In genomic region chr6:133990321-133990720, GRCh38 we compare ENCODE assay signal across 20 cellular contexts.
"Had no signal": no experiment of that assay in that cellular context is flagged by ENCODE, and none has a peak within 500 bp of the region (broad histone marks: within the 10 kb centered on the region; RNA-seq: fewer than 3 reads in every experiment).

No MANE protein-coding gene starts in this region.

- H3K4me3 ChIP-seq: body of pancreas, Peyer's patch had no signal

- ATAC-seq: activated CD8-positive, alpha-beta memory T cell treated with anti-CD3 and anti-CD28 coated beads, Interleukin-2, amount 10 ng/mL, durations not matched to agents 7 days and 5 days; T-helper 17 cell; WTC11 had no signal

- H3K27ac ChIP-seq: Peyer's patch, RWPE1 had no signal

- H3K27me3 ChIP-seq: body of pancreas, Peyer's patch had no signal

- H3K9me3 ChIP-seq: body of pancreas, Peyer's patch had no signal

- H3K4me1 ChIP-seq: Peyer's patch had no signal

- DNase-seq: activated CD4-positive, alpha-beta T cell treated with anti-CD3 and anti-CD28 coated beads for 1 hour; activated CD4-positive, alpha-beta T cell treated with anti-CD3 and anti-CD28 coated beads, Interleukin-2, amount 10 ng/mL, durations not matched to agents 24 days and 14 days; activated CD4-positive, alpha-beta T cell treated with anti-CD3 and anti-CD28 coated beads, Interleukin-2, amount 50 U/mL, for 48 hours; activated CD8-positive, alpha-beta memory T cell treated with anti-CD3 and anti-CD28 coated beads, Interleukin-2, amount 10 ng/mL, durations not matched to agents 7 days and 5 days; activated effector memory CD4-positive, alpha-beta T cell treated with Interleukin-2 at 50 U/mL for 16 hours; activated naive CD4-positive, alpha-beta T cell; activated T-cell treated with anti-CD3 and anti-CD28 coated beads, Interleukin-2, amount 50 U/mL, for 24 hours; aorta; Kasumi-1; NCI-H1105 treated with DMSO at 0.1 percent for 48 hours; NCI-H1436 treated with DMSO at 0.1 percent for 48 hours; NCI-H187; NCI-H510A treated with DMSO at 0.1 percent for 48 hours; Peyer's patch; Right ventricle myocardium superior; T-helper 17 cell; T-helper 9 cell had no signal
